8 cellular contexts compared by ENCODE assay signal in the genomic region with DNA sequence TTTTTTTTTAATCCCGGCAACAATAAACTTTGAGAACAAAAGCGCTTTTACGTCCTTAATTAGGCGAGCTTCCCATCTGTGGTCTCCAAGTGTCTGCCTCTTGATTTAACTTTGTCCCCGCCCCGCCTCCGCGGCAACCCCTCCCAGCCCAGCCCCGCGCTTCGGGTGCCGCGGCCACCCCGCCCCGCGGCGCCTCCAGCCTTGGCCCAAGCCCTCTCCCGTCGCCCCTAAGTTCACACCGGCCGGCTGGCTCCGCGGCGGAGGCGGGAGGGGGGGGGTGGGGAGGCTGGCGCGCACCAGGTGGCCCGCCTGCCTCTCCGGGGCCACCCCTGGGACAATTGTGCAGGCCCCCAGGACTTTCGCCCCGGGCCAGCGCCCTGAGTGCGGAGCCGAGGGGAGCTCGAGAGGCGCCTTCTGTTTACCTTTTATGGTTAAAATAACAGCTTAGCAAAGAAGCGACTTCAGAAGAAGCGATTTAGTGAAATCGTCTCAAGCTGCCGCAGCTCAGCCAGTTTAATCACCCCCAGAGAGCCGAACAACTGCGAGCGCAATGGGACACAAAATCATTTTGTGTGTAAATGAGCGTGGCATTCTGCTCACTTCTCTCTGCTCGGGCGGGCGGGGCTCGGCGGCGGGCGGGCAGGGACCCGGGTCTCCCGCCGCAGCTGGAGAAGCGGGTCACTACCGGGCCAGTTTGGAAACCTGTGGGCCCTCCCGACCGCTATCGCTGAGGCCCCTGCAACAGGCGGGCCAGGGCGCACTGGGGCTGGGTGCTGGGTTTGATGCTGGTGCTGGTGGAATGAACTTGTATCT. TPM values are rescaled to one million over a fixed set of nuclear protein-coding genes. Genes with fewer than 3 reads are reported as not detected.
DNase-seq lines count a peak whose midpoint lies in the region; ATAC-seq lines count a peak whose summit lies in the region.

No MANE protein-coding gene starts in this region.

- peak overlapping the region; percentile 81 to 91 for H3K27ac ChIP-seq in esophagus (ENCODE audit: low read depth in 2 of 2, low read length in 1 of 2)

- H3K27ac Mint-ChIP-seq in T-helper 17 cell = peak overlapping the region; percentile 2

- ATAC-seq in T-helper 17 cell (peak; percentile 47), GM21528 (IDR thresholded peaks at IDR 0.05; ENCODE audit: low FRiP score, unreplicated experiment) (no peak), GM18867 (IDR thresholded peaks at IDR 0.05; ENCODE audit: unreplicated experiment) (no peak)

- no peaks in the 10 kb centered on the region for H3K9me3 ChIP-seq in T-helper 17 cell (ENCODE audit: control insufficient read depth, low read length, poor library complexity, severe bottlenecking)
- H3K9me3 ChIP-seq in esophagus (ENCODE audit: control insufficient read depth in 2 of 2, insufficient read depth in 1 of 2, low read depth in 1 of 2, low read length in 1 of 2) = no peaks in the 10 kb centered on the region

- H3K27me3 ChIP-seq in esophagus (ENCODE audit: control insufficient read depth in 1 of 2, insufficient read depth in 2 of 2, low read length in 2 of 2) = no peaks in the 10 kb centered on the region

- peaks cover 6% of the 10 kb centered on the region for H3K27me3 Mint-ChIP-seq in T-helper 17 cell

- WGBS in esophagus, 2 donors = 6 to 9% methylated on average over 61 of the region's 61 CpGs

- no peaks in the 10 kb centered on the region for H3K36me3 Mint-ChIP-seq in T-helper 17 cell (ENCODE audit: low read depth)

- peaks cover 8 to 18% of the 10 kb centered on the region in 2 donors for H3K36me3 ChIP-seq in esophagus (ENCODE audit: control insufficient read depth in 2 of 2, insufficient read depth in 2 of 2, low read length in 1 of 2)

- DNase-seq in NOMO-1 (lab: John Stamatoyannopoulos, UW; ENCODE audit: unreplicated experiment in 2 of 2) (peak; percentile 32 to 61), NOMO-1 treated with dmso at 0.1 percent for 144 hours (lab: John Stamatoyannopoulos, UW; ENCODE audit: unreplicated experiment) (no peak), T-helper 17 cell (no peak), myocyte (ENCODE audit: low read depth) (peak; percentile 3), activated gamma-delta T cell treated with Interleukin-2 at 50 U/mL for 16 hours (no peak)

- H3K4me3 ChIP-seq in esophagus (ENCODE audit: low read depth in 1 of 2, low read length in 2 of 2) = peak overlapping the region; percentile 69 to 70

- peaks cover 6% of the 10 kb centered on the region for H3K4me1 Mint-ChIP-seq in T-helper 17 cell

- peak overlapping the region; percentile 89 for H3K4me3 Mint-ChIP-seq in T-helper 17 cell

- peaks cover 0 to 6% of the 10 kb centered on the region in 2 donors for H3K4me1 ChIP-seq in esophagus (ENCODE audit: control insufficient read depth in 2 of 2, insufficient read depth in 2 of 2, low read length in 1 of 2)

RNA-seq across cellular contexts. Expression of a gene that starts 1.4 kb away (rescaled TPM):
- total RNA-seq in T-helper 17 cell (10 to 100 TPM; 13.8 to 15.1 TPM), myocyte (10.7 and 11.6 TPM in 2 replicates)
- polyA plus RNA-seq in esophagus = 10 to 100 TPM; 23.8 to 33.1 TPM
- 5.2 TPM for polyA plus RNA-seq in myocyte (2012)

Comparison
In these comparisons a context has a peak if more than half of its experiments do, and no peak if none do; other contexts are left out.
1. DNase-seq: peak in NOMO-1 (2 of 2) and myocyte (single experiment); none in NOMO-1 treated with dmso at 0.1 percent for 144 hours (single experiment), T-helper 17 cell (0 of 3) and activated gamma-delta T cell treated with Interleukin-2 at 50 U/mL for 16 hours (single experiment).